Comparison of ENCODE assay signal across 18 cellular contexts in genomic region chr14:91501348-91501747, GRCh38. TPM values are rescaled to one million over a fixed set of nuclear protein-coding genes. Genes with fewer than 3 reads are reported as not detected.
A peak's percentile ranks its signal among the peaks of the same experiment; 100 is the strongest.
DNase-seq lines count a peak whose midpoint lies in the region; ATAC-seq and TF ChIP-seq lines count a peak whose summit lies in the region.
"Had no signal": no experiment of that assay in that cellular context is flagged by ENCODE, and none has a peak within 500 bp of the region (broad histone marks: within the 10 kb centered on the region; RNA-seq: fewer than 3 reads in every experiment).

No MANE protein-coding gene starts in this region.

- peaks cover 47% of the 10 kb centered on the region; the same call in 1 of the 2 replicates for H4K20me1 ChIP-seq in OCI-LY7 (ENCODE audit: insufficient read depth, low read length)

- H3K9me3 ChIP-seq in CD4-positive, CD25-positive, alpha-beta regulatory T cell (ENCODE audit: control insufficient read depth in 2 of 2, low read length in 2 of 2): no peaks in the 10 kb centered on the region
- H3K9me3 ChIP-seq in CD4-positive, alpha-beta memory T cell (ENCODE audit: control insufficient read depth in 1 of 2, low read length in 2 of 2): no peaks in the 10 kb centered on the region
- H3K9me3 ChIP-seq in OCI-LY7 (ENCODE audit: low read length) (no peaks in the 10 kb centered on the region), SJCRH30 (replicated peaks) (no peaks in the 10 kb centered on the region)
- no peaks in the 10 kb centered on the region for H3K9me3 ChIP-seq in naive thymus-derived CD4-positive, alpha-beta T cell (ENCODE audit: control insufficient read depth in 2 of 3, low read length in 3 of 3)
- H3K9me3 ChIP-seq: BLaER1, Peyer's patch had no signal

- no peaks in the 10 kb centered on the region for H3K9me3 Mint-ChIP-seq in CD4-positive, CD25-positive, alpha-beta regulatory T cell
- H3K9me3 Mint-ChIP-seq in CD4-positive, alpha-beta memory T cell: no peaks in the 10 kb centered on the region
- H3K9me3 Mint-ChIP-seq in naive thymus-derived CD4-positive, alpha-beta T cell: peaks cover 0 to 2% (median 0%) of the 10 kb centered on the region in 11 donors
- H3K9me3 Mint-ChIP-seq in mesothelial cell of epicardium: no peaks in the 10 kb centered on the region

- no peaks in the 10 kb centered on the region for H3K27me3 Mint-ChIP-seq in CD4-positive, CD25-positive, alpha-beta regulatory T cell
- no peaks in the 10 kb centered on the region for H3K27me3 Mint-ChIP-seq in CD4-positive, alpha-beta memory T cell
- no peaks in the 10 kb centered on the region for H3K27me3 Mint-ChIP-seq in naive thymus-derived CD4-positive, alpha-beta T cell
- no peaks in the 10 kb centered on the region for H3K27me3 Mint-ChIP-seq in mesothelial cell of epicardium (ENCODE audit: low read depth)

- POLR2A ChIA-PET in CD4-positive, alpha-beta memory T cell (lab: Charles Lee; ENCODE audit: partially characterized antibody): interaction anchor here (0.6 to 5.0 kb wide), 5 partner anchors 8 to 415 kb away, joined by 3 to 24 read pairs (median 3); partner anchors contain the start of gene PPP4R3A
- POLR2A ChIA-PET in OCI-LY7 (lab: Charles Lee): interaction anchor here (0.5 to 1.5 kb wide), 6 partner anchors 25 to 1086 kb away, joined by 3 to 4 read pairs (median 3); no protein-coding TSS in a partner anchor
- POLR2A ChIA-PET in naive thymus-derived CD4-positive, alpha-beta T cell (lab: Charles Lee): interaction anchor here (0.6 to 1.2 kb wide), 2 partner anchors 9 to 362 kb away, joined by 3 to 5 read pairs; partner anchors contain the start of gene PPP4R3A

- 0 out of 2 replicates have a peak overlapping the region, but pooled peaks have one; percentile 1 for H3K4me2 ChIP-seq in OCI-LY7 (ENCODE audit: low read length)
- H3K4me2 ChIP-seq: BLaER1 had no signal

- peak overlapping the region; percentile 41 for H3K4me3 ChIP-seq in CD4-positive, CD25-positive, alpha-beta regulatory T cell (ENCODE audit: low read depth, low read length)
- H3K4me3 ChIP-seq in CD4-positive, alpha-beta memory T cell (ENCODE audit: low read length in 2 of 2): no peak overlapping the region
- H3K4me3 ChIP-seq in OCI-LY7 (ENCODE audit: low read depth, low read length, poor library complexity, severe bottlenecking): no peak overlapping the region
- H3K4me3 ChIP-seq in naive thymus-derived CD4-positive, alpha-beta T cell (ENCODE audit: low read length): no peak overlapping the region
- H3K4me3 ChIP-seq in SJCRH30: no peak overlapping the region
- H3K4me3 ChIP-seq: BLaER1, Peyer's patch had no signal

- no peaks in the 10 kb centered on the region for H3K9me2 ChIP-seq in OCI-LY7 (ENCODE audit: insufficient read depth, low read length)

- peaks cover 43 to 90% (median 65%) of the 10 kb centered on the region in 4 donors for H3K4me1 Mint-ChIP-seq in CD4-positive, CD25-positive, alpha-beta regulatory T cell
- H3K4me1 Mint-ChIP-seq in CD4-positive, alpha-beta memory T cell: peaks cover 52 to 92% (median 72%) of the 10 kb centered on the region in 4 donors
- H3K4me1 Mint-ChIP-seq in naive thymus-derived CD4-positive, alpha-beta T cell: peaks cover 51 to 92% (median 78%) of the 10 kb centered on the region in 7 donors
- peaks cover 22% of the 10 kb centered on the region for H3K4me1 Mint-ChIP-seq in mesothelial cell of epicardium

- H3K79me2 ChIP-seq in OCI-LY7 (ENCODE audit: insufficient read depth, low read depth, low read length): peaks cover 99% of the 10 kb centered on the region

- no peak for ATAC-seq in CD4-positive, CD25-positive, alpha-beta regulatory T cell (ENCODE audit: low read depth in 2 of 2)
- ATAC-seq in naive thymus-derived CD4-positive, alpha-beta T cell: no peak
- no peak for ATAC-seq in GM19397 (IDR thresholded peaks at IDR 0.05; ENCODE audit: unreplicated experiment)

- H3K36me3 ChIP-seq in CD4-positive, CD25-positive, alpha-beta regulatory T cell (ENCODE audit: control insufficient read depth, insufficient read depth, low read length): peaks cover 48% of the 10 kb centered on the region
- no peaks in the 10 kb centered on the region for H3K36me3 ChIP-seq in CD4-positive, alpha-beta memory T cell (ENCODE audit: insufficient read depth, low read length)
- peaks cover 92% of the 10 kb centered on the region for H3K36me3 ChIP-seq in OCI-LY7 (ENCODE audit: insufficient read depth, low read length)
- H3K36me3 ChIP-seq in naive thymus-derived CD4-positive, alpha-beta T cell (ENCODE audit: control insufficient read depth in 2 of 3, insufficient read depth in 3 of 3, low read length in 3 of 3): peaks cover 0 to 27% (median 6%) of the 10 kb centered on the region in 3 experiments
- H3K36me3 ChIP-seq in SJCRH30: peaks cover 26% of the 10 kb centered on the region

- no TSS peak for BruUV-seq in OCI-LY7 (replicated peaks; lab: Mats Ljungman, UMichigan)

- no peak for TF ChIP-seq CTCF in OCI-LY7 (conservative IDR thresholded peaks at IDR 0.05; ENCODE audit: low read length)
- TF ChIP-seq CTCF in mesothelial cell of epicardium (IDR thresholded peaks at IDR 0.05; ENCODE audit: unreplicated experiment): no peak

- no peak overlapping the region for H2AFZ ChIP-seq in OCI-LY7 (ENCODE audit: low read length)

- peaks cover 65% of the 10 kb centered on the region for H3K4me1 ChIP-seq in CD4-positive, CD25-positive, alpha-beta regulatory T cell (ENCODE audit: control insufficient read depth, insufficient read depth, low read length, poor library complexity, severe bottlenecking)
- H3K4me1 ChIP-seq in CD4-positive, alpha-beta memory T cell (ENCODE audit: insufficient read depth, low read length): peaks cover 93% of the 10 kb centered on the region
- H3K4me1 ChIP-seq in OCI-LY7 (ENCODE audit: insufficient read depth, low read length, poor library complexity, severe bottlenecking): peaks cover 83% of the 10 kb centered on the region
- H3K4me1 ChIP-seq in naive thymus-derived CD4-positive, alpha-beta T cell (ENCODE audit: control insufficient read depth in 2 of 2, insufficient read depth in 2 of 2, low read length in 2 of 2): peaks cover 24 to 66% of the 10 kb centered on the region in 2 donors
- H3K4me1 ChIP-seq in SJCRH30: no peaks in the 10 kb centered on the region

- DNase-seq in CD4-positive, CD25-positive, alpha-beta regulatory T cell: no peak
- no peak for DNase-seq in CD4-positive, alpha-beta memory T cell
- DNase-seq in OCI-LY7 (ENCODE audit: low spot score) (no peak), mesothelial cell of epicardium (ENCODE audit: low spot score in 2 of 2, unreplicated experiment in 2 of 2) (no peak), SJCRH30 (no peak)
- DNase-seq in naive thymus-derived CD4-positive, alpha-beta T cell: no peak
- DNase-seq: DMS53, EL, GF-D8, NCI-H1092, NCI-H1436 treated with DMSO at 0.1 percent for 48 hours, NCI-H1930, NCI-H2227 treated with DMSO at 0.1 percent for 48 hours, NCI-H510A treated with DMSO at 0.1 percent for 48 hours, NCI-H82, Peyer's patch had no signal

- intact Hi-C loops in CD4-positive, alpha-beta memory T cell (cut with micrococcal nuclease): no loop called here
- intact Hi-C loops in OCI-LY7 (cut with micrococcal nuclease; ENCODE audit: unreplicated experiment): no loop called here
- intact Hi-C loops in naive thymus-derived CD4-positive, alpha-beta T cell (cut with micrococcal nuclease): loop anchor here in 1 of 2 donors (10.0 kb wide), 1 partner anchor 413 kb away; no protein-coding TSS in a partner anchor

- H3K36me3 Mint-ChIP-seq in CD4-positive, CD25-positive, alpha-beta regulatory T cell: peaks cover 39% of the 10 kb centered on the region
- peaks cover 29 to 65% of the 10 kb centered on the region in 2 donors for H3K36me3 Mint-ChIP-seq in CD4-positive, alpha-beta memory T cell
- peaks cover 0 to 41% (median 37%) of the 10 kb centered on the region in 5 donors for H3K36me3 Mint-ChIP-seq in naive thymus-derived CD4-positive, alpha-beta T cell
- H3K36me3 Mint-ChIP-seq in mesothelial cell of epicardium: peaks cover 25% of the 10 kb centered on the region

- H3K27ac ChIP-seq in CD4-positive, CD25-positive, alpha-beta regulatory T cell (ENCODE audit: insufficient read depth, low read length, poor library complexity, severe bottlenecking): no peak overlapping the region
- no peak overlapping the region for H3K27ac ChIP-seq in CD4-positive, alpha-beta memory T cell (ENCODE audit: low read depth, low read length)
- H3K27ac ChIP-seq in OCI-LY7 (ENCODE audit: low read depth, low read length, poor library complexity, severe bottlenecking) (peak overlapping the region; percentile 5), SJCRH30 (no peak overlapping the region)
- no peak overlapping the region for H3K27ac ChIP-seq in naive thymus-derived CD4-positive, alpha-beta T cell (ENCODE audit: low read depth, low read length)
- H3K27ac ChIP-seq: BLaER1, Peyer's patch had no signal

- no peaks in the 10 kb centered on the region for H3K27me3 ChIP-seq in CD4-positive, CD25-positive, alpha-beta regulatory T cell (ENCODE audit: control insufficient read depth, insufficient read depth, low read length)
- H3K27me3 ChIP-seq in CD4-positive, alpha-beta memory T cell (ENCODE audit: insufficient read depth, low read length): no peaks in the 10 kb centered on the region
- no peaks in the 10 kb centered on the region for H3K27me3 ChIP-seq in naive thymus-derived CD4-positive, alpha-beta T cell (ENCODE audit: control insufficient read depth in 2 of 2, insufficient read depth in 2 of 2, low read length in 2 of 2)
- H3K27me3 ChIP-seq in SJCRH30: no peaks in the 10 kb centered on the region
- H3K27me3 ChIP-seq: BLaER1, Peyer's patch had no signal

- peak overlapping the region; percentile 20 to 48 (median 24) for H3K4me3 Mint-ChIP-seq in CD4-positive, CD25-positive, alpha-beta regulatory T cell
- H3K4me3 Mint-ChIP-seq in CD4-positive, alpha-beta memory T cell: peak overlapping the region in 5 of 8 donors; percentile 9 to 48 (median 23)
- H3K4me3 Mint-ChIP-seq in naive thymus-derived CD4-positive, alpha-beta T cell: peak overlapping the region in 8 of 10 donors; percentile 5 to 58 (median 38)
- H3K4me3 Mint-ChIP-seq in mesothelial cell of epicardium: no peak overlapping the region

- CTCF ChIA-PET in CD4-positive, alpha-beta memory T cell (lab: Charles Lee; ENCODE audit: partially characterized antibody): no interaction called here
- CTCF ChIA-PET in OCI-LY7 (lab: Charles Lee; ENCODE audit: unreplicated experiment): no interaction called here
- CTCF ChIA-PET in naive thymus-derived CD4-positive, alpha-beta T cell (lab: Charles Lee): interaction anchor here (1.1 kb wide), 1 partner anchor 178 kb away, joined by 3 read pairs; no protein-coding TSS in a partner anchor

- peak overlapping the region in 1 of 3 donors; percentile 53 for H3K27ac Mint-ChIP-seq in CD4-positive, CD25-positive, alpha-beta regulatory T cell
- peak overlapping the region in 3 of 7 donors; percentile 4 to 55 (median 17) for H3K27ac Mint-ChIP-seq in CD4-positive, alpha-beta memory T cell
- no peak overlapping the region for H3K27ac Mint-ChIP-seq in naive thymus-derived CD4-positive, alpha-beta T cell
- H3K27ac Mint-ChIP-seq in mesothelial cell of epicardium: no peak overlapping the region

RNA-seq across cellular contexts. Expression of gene PPP4R3A, which starts 8.8 kb away (rescaled TPM):
- total RNA-seq in CD4-positive, CD25-positive, alpha-beta regulatory T cell: 239 TPM
- 100 to 1,000 TPM in 2 of 4 donors, 10 to 100 TPM in 2; 94.9 to 108 (median 101) TPM for polyA plus RNA-seq in CD4-positive, CD25-positive, alpha-beta regulatory T cell
- total RNA-seq in CD4-positive, alpha-beta memory T cell: 100 to 1,000 TPM; 162 to 169 TPM
- polyA plus RNA-seq in CD4-positive, alpha-beta memory T cell: 100 to 1,000 TPM in 1 of 2 donors, 10 to 100 TPM in 1; 58.7 to 131 TPM
- total RNA-seq in OCI-LY7 (2014; rRNA removed; shearing (Covaris generic)): 80.7 and 84.7 TPM in 2 replicates
- total RNA-seq in OCI-LY7 (2022) (119 and 120 TPM in 2 replicates), mesothelial cell of epicardium (94.2 to 101 TPM (median 99.2 TPM) in 3 replicates)
- 100 to 1,000 TPM; 129 to 214 (median 167) TPM for total RNA-seq in naive thymus-derived CD4-positive, alpha-beta T cell
- polyA plus RNA-seq in naive thymus-derived CD4-positive, alpha-beta T cell: 100 to 1,000 TPM in 1 of 2 donors, 10 to 100 TPM in 1; 81.5 to 156 TPM
- 74.1 and 77.8 TPM in 2 replicates for total RNA-seq in SJCRH30 (2014; rRNA removed; shearing (Covaris generic))
